In the genomic region with DNA sequence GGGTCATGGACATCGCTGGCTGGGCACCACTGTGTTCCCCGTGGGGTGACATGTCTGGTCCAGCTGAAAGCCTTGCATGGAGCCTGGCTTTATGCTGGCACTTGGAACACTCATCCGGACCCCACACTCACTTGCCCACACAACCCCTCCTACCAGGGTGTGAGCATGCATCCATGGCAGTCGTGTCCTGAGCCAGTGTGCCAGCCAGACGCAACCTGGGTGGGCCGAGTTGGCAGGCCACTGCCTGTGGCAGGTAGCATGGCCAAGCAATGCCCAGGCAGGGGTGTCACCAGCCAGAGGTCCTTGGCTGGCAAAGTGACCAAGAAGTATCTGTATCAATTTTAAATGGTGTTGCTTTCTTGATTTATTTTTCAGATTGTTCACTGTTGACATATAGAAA, we compare ENCODE assay signal across 23 cellular contexts.
DNase-seq lines count a peak whose midpoint lies in the region; ATAC-seq and TF ChIP-seq lines count a peak whose summit lies in the region.
"Had no signal": no experiment of that assay in that cellular context is flagged by ENCODE, and none has a peak within 500 bp of the region (broad histone marks: within the 10 kb centered on the region; RNA-seq: fewer than 3 reads in every experiment).

No MANE protein-coding gene starts in this region.

- H3K27me3 ChIP-seq in neuronal stem cell (ENCODE audit: control insufficient read depth in 3 of 3, insufficient read depth in 3 of 3, low read depth in 1 of 3, low read length in 3 of 3) = no peaks in the 10 kb centered on the region
- H3K27me3 ChIP-seq: BLaER1 treated with 17β-estradiol and CSF1 and Interleukin-3, amounts not matched to agents 10 nM and 100 nM had no signal

- H3K36me3 ChIP-seq in neuronal stem cell (replicated peaks in 1 of 2; ENCODE audit: control insufficient read depth in 2 of 2, insufficient read depth in 2 of 2, low read length in 2 of 2) = no peaks in the 10 kb centered on the region
- H3K36me3 ChIP-seq: BLaER1 treated with 17β-estradiol and CSF1 and Interleukin-3, amounts not matched to agents 10 nM and 100 nM had no signal

- no CpG with 5 or more reads among the region's 6 CpGs for WGBS in neuronal stem cell (ENCODE audit: extremely low coverage in 2 of 2, insufficient read length in 2 of 2, insufficient replicate concordance in 1 of 2), 2 donors

- no peak overlapping the region for H2BK12ac ChIP-seq in neuronal stem cell (ENCODE audit: low read length)

- H3K14ac ChIP-seq in neuronal stem cell (ENCODE audit: low read length) = peak overlapping the region; percentile 89

- H2AK5ac ChIP-seq in neuronal stem cell (ENCODE audit: low read depth, low read length) = no peak overlapping the region

- H2AFZ ChIP-seq in neuronal stem cell (ENCODE audit: low read length) = no peak overlapping the region

- no peak overlapping the region for H3K4me3 Mint-ChIP-seq in stimulated activated effector memory CD8-positive, alpha-beta T cell treated with anti-CD3 and anti-CD28 coated beads, Interleukin-12 subunit alpha, Interleukin-12 subunit beta, amount 100 ng/mL, for 72 hours
- H3K4me3 Mint-ChIP-seq in mesothelial cell of epicardium = no peak overlapping the region
- H3K4me3 Mint-ChIP-seq: B cell; CD4-positive, alpha-beta T cell; CD8-positive, alpha-beta T cell had no signal

- H2BK120ac ChIP-seq in neuronal stem cell (ENCODE audit: low read depth, low read length) = no peak overlapping the region

- no peaks in the 10 kb centered on the region for H3K9me3 Mint-ChIP-seq in stimulated activated effector memory CD8-positive, alpha-beta T cell treated with anti-CD3 and anti-CD28 coated beads, Interleukin-12 subunit alpha, Interleukin-12 subunit beta, amount 100 ng/mL, for 72 hours
- peaks cover 48% of the 10 kb centered on the region for H3K9me3 Mint-ChIP-seq in mesothelial cell of epicardium

- no peak overlapping the region for H3K23ac ChIP-seq in neuronal stem cell (ENCODE audit: low read depth, low read length, poor library complexity)

- H3K27me3 Mint-ChIP-seq in mesothelial cell of epicardium (ENCODE audit: low read depth) = no peaks in the 10 kb centered on the region
- H3K27me3 Mint-ChIP-seq: B cell; CD4-positive, alpha-beta T cell had no signal

- H3K27ac Mint-ChIP-seq in stimulated activated effector memory CD8-positive, alpha-beta T cell treated with anti-CD3 and anti-CD28 coated beads, Interleukin-12 subunit alpha, Interleukin-12 subunit beta, amount 100 ng/mL, for 72 hours = no peak overlapping the region
- no peak overlapping the region for H3K27ac Mint-ChIP-seq in mesothelial cell of epicardium
- H3K27ac Mint-ChIP-seq: B cell; CD4-positive, alpha-beta T cell; CD8-positive, alpha-beta T cell had no signal

- peaks cover 2% of the 10 kb centered on the region for H3K79me1 ChIP-seq in neuronal stem cell (ENCODE audit: low read depth, low read length)

- peak overlapping the region; percentile 83 for H3K18ac ChIP-seq in neuronal stem cell (ENCODE audit: low read length)

- no peak for TF ChIP-seq CTCF in mesothelial cell of epicardium (IDR thresholded peaks at IDR 0.05; ENCODE audit: unreplicated experiment)

- no peak overlapping the region for H3K9ac ChIP-seq in neuronal stem cell (ENCODE audit: low read depth, low read length, poor library complexity)
- H3K9ac ChIP-seq: BLaER1 treated with 17β-estradiol and CSF1 and Interleukin-3, amounts not matched to agents 10 nM and 100 nM had no signal

- no peak overlapping the region for H3K4me2 ChIP-seq in neuronal stem cell (ENCODE audit: insufficient read depth, low read length, poor library complexity, severe bottlenecking)
- H3K4me2 ChIP-seq: A549; BLaER1 treated with 17β-estradiol and CSF1 and Interleukin-3, amounts not matched to agents 10 nM and 100 nM had no signal

- no peak overlapping the region for H3K4me3 ChIP-seq in neuronal stem cell (ENCODE audit: low read length in 2 of 2)
- H3K4me3 ChIP-seq: A549; BLaER1 treated with 17β-estradiol and CSF1 and Interleukin-3, amounts not matched to agents 10 nM and 100 nM; GM12878 had no signal

- H4K8ac ChIP-seq in neuronal stem cell (ENCODE audit: low read depth, low read length) = no peak overlapping the region

- no peak overlapping the region for H2BK15ac ChIP-seq in neuronal stem cell (ENCODE audit: low read length)

- no peaks in the 10 kb centered on the region for H3K9me3 ChIP-seq in neuronal stem cell (replicated peaks in 1 of 2; ENCODE audit: control insufficient read depth in 2 of 2, insufficient read depth in 1 of 2, low read depth in 1 of 2, low read length in 2 of 2)
- H3K9me3 ChIP-seq: A549, Caco-2 had no signal

- no peak overlapping the region for H4K91ac ChIP-seq in neuronal stem cell (ENCODE audit: low read depth, low read length, poor library complexity)

- H3K27ac ChIP-seq in neuronal stem cell (replicated peaks; ENCODE audit: low read length) = no peak overlapping the region
- H3K27ac ChIP-seq: 22Rv1; A549; BLaER1 treated with 17β-estradiol and CSF1 and Interleukin-3, amounts not matched to agents 10 nM and 100 nM; C4-2B had no signal

- no peaks in the 10 kb centered on the region for H3K36me3 Mint-ChIP-seq in stimulated activated effector memory CD8-positive, alpha-beta T cell treated with anti-CD3 and anti-CD28 coated beads, Interleukin-12 subunit alpha, Interleukin-12 subunit beta, amount 100 ng/mL, for 72 hours
- no peaks in the 10 kb centered on the region for H3K36me3 Mint-ChIP-seq in mesothelial cell of epicardium
- H3K36me3 Mint-ChIP-seq: CD8-positive, alpha-beta T cell had no signal

- H2BK5ac ChIP-seq in neuronal stem cell (ENCODE audit: low read length) = no peak overlapping the region

- H3K4ac ChIP-seq in neuronal stem cell (ENCODE audit: low read length) = peak overlapping the region; percentile 84

- no peaks in the 10 kb centered on the region for H3K4me1 ChIP-seq in neuronal stem cell (ENCODE audit: control insufficient read depth in 2 of 2, insufficient read depth in 1 of 2, low read depth in 1 of 2, low read length in 2 of 2)
- H3K4me1 ChIP-seq: A549; BLaER1 treated with 17β-estradiol and CSF1 and Interleukin-3, amounts not matched to agents 10 nM and 100 nM; Caco-2 had no signal

- ATAC-seq in stimulated activated effector memory CD8-positive, alpha-beta T cell treated with anti-CD3 and anti-CD28 coated beads, Interleukin-12 subunit alpha, Interleukin-12 subunit beta, amount 100 ng/mL, for 72 hours = peak; percentile 13
- ATAC-seq: A549; CD8-positive, alpha-beta T cell; GM12878 had no signal

- DNase-seq in D341Med (ENCODE audit: low spot score) (peak; percentile 10), neuronal stem cell (ENCODE audit: low spot score) (no peak), mesothelial cell of epicardium (ENCODE audit: low spot score in 2 of 2, unreplicated experiment in 2 of 2) (no peak), NCI-H2171 treated with DMSO at 0.1 percent for 48 hours (lab: John Stamatoyannopoulos, UW) (no peak)
- DNase-seq in stimulated activated effector memory CD8-positive, alpha-beta T cell treated with anti-CD3 and anti-CD28 coated beads, Interleukin-12 subunit alpha, Interleukin-12 subunit beta, amount 100 ng/mL, for 72 hours (ENCODE audit: low spot score in 2 of 2) = no peak
- DNase-seq: AML-193; Caco-2; Calu3; CD4-positive, alpha-beta T cell; CD8-positive, alpha-beta T cell; DMS 273 treated with DMSO at 0.1 percent for 48 hours; DMS153; DMS53; DMS79; DND-41; EL; GDM1 had no signal

- no peaks in the 10 kb centered on the region for H3K4me1 Mint-ChIP-seq in stimulated activated effector memory CD8-positive, alpha-beta T cell treated with anti-CD3 and anti-CD28 coated beads, Interleukin-12 subunit alpha, Interleukin-12 subunit beta, amount 100 ng/mL, for 72 hours
- no peaks in the 10 kb centered on the region for H3K4me1 Mint-ChIP-seq in mesothelial cell of epicardium
- H3K4me1 Mint-ChIP-seq: B cell had no signal
